Comparison of ENCODE assay signal across 8 cellular contexts in the genomic region with DNA sequence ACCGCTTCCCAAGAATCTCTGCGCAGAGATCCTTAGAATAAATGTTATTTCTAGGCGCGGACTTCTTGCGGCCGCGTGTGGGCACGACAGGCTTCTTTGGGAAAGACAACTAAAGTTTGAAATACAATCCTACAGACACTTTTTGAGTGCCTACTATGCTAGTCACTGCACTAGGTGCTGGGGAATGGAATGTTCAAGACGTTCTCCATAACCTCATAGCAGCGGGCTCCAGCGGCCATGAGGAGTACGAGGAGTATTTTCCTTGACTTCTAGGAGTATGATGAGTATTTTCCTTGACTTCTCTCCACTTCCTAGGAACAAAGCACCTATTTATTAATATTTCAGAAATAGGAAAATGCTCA. TPM values are rescaled to one million over a fixed set of nuclear protein-coding genes. Genes with fewer than 3 reads are reported as not detected.
DNase-seq lines count a peak whose midpoint lies in the region; ATAC-seq, FAIRE-seq and TF ChIP-seq lines count a peak whose summit lies in the region.

No MANE protein-coding gene starts in this region.

- H3K9me2 ChIP-seq in SK-N-SH = no peaks in the 10 kb centered on the region

- H4K91ac ChIP-seq in H1 (replicated peaks; ENCODE audit: insufficient read length, low read length) = no peak overlapping the region

- no peak overlapping the region for H2AK5ac ChIP-seq in H1 (ENCODE audit: low read depth, low read length)

- peaks cover 0 to 4% of the 10 kb centered on the region in 2 donors for H3K27me3 Mint-ChIP-seq in stimulated activated naive B cell treated with anti-CD40 and anti-IgM and Interleukin-4, amounts not matched to agents 10 μg/mL and 1 μg/mL and 100 μg/mL, for 72 hours

- H3K36me3 Mint-ChIP-seq in stimulated activated naive B cell treated with anti-CD40 and anti-IgM and Interleukin-4, amounts not matched to agents 10 μg/mL and 1 μg/mL and 100 μg/mL, for 72 hours = peaks cover 2 to 8% of the 10 kb centered on the region in 2 donors

- H4K8ac ChIP-seq in H1 (ENCODE audit: extremely low read depth, insufficient read depth, low read length) = no peak overlapping the region

- H3K9ac ChIP-seq in SK-N-SH (no peak overlapping the region), H1 (replicated peaks in 1 of 4; ENCODE audit: extremely low read depth in 1 of 4, low read depth in 3 of 4, low read length in 3 of 4) (no peak overlapping the region)

- peaks cover 0 to 8% of the 10 kb centered on the region in 2 donors for H3K4me1 Mint-ChIP-seq in stimulated activated naive B cell treated with anti-CD40 and anti-IgM and Interleukin-4, amounts not matched to agents 10 μg/mL and 1 μg/mL and 100 μg/mL, for 72 hours

- H3K23ac ChIP-seq in H1 (ENCODE audit: insufficient read length) = no peak overlapping the region

- 8% methylated on average over 12 of the region's 12 CpGs for WGBS in SK-N-SH (ENCODE audit: low lambda C conversion rate)
- 23% methylated on average over 12 of the region's 12 CpGs; no CpG with 5 or more reads in 1 of the 2 experiments for WGBS in H1 (ENCODE audit: extremely low coverage in 1 of 2, insufficient coverage in 1 of 2, insufficient read length in 1 of 2, insufficient replicate concordance in 2 of 2, low coverage in 1 of 2, low lambda C conversion rate in 2 of 2, missing lambda C conversion rate in 1 of 2), 2 experiments
- 10 to 14% methylated on average over 12 of the region's 12 CpGs for WGBS in upper lobe of left lung, 2 donors

- H3K18ac ChIP-seq in H1 (ENCODE audit: extremely low read depth, low read length) = no peak overlapping the region

- TF ChIP-seq CTCF in SK-N-SH (IDR thresholded peaks at IDR 0.05) (peak; percentile 39), H1 (IDR thresholded peaks at IDR 0.05; ENCODE audit: control extremely low read depth in 1 of 3, insufficient read depth in 1 of 3, low read depth in 1 of 3, low read length in 3 of 3) (no peak), upper lobe of left lung (IDR thresholded peaks at IDR 0.05) (peak in 3 of 6 experiments; percentile 40 to 66 (median 41))

- TF ChIP-seq EP300 in SK-N-SH (IDR thresholded peaks at IDR 0.05; ENCODE audit: borderline replicate concordance in 1 of 2, low read depth in 1 of 2, low read length in 1 of 2) (peak in 1 of 2 experiments; percentile 13; a peak in 1 of 4 replicates), H1 (IDR thresholded peaks at IDR 0.05; ENCODE audit: borderline replicate concordance in 1 of 2, low read depth in 2 of 2, low read length in 2 of 2) (no peak), upper lobe of left lung (IDR thresholded peaks at IDR 0.05) (no peak)

- no peak overlapping the region for H2BK15ac ChIP-seq in H1 (ENCODE audit: low read length)

- H2AFZ ChIP-seq in SK-N-SH (ENCODE audit: low read depth) (no peak overlapping the region), H1 (ENCODE audit: low read length) (no peak overlapping the region)

- ATAC-seq in SK-N-SH treated with all-trans-retinoic acid at 6 μM for 48 hours = no peak
- ATAC-seq in HG03442 (IDR thresholded peaks at IDR 0.05; ENCODE audit: unreplicated experiment) = peak; percentile 1
- peak in 1 of 2 donors; percentile 0 for ATAC-seq in stimulated activated naive B cell treated with anti-CD40 and anti-IgM and Interleukin-4, amounts not matched to agents 10 μg/mL and 1 μg/mL and 100 μg/mL, for 72 hours (replicated peaks)
- ATAC-seq in HG03457 (IDR thresholded peaks at IDR 0.05; ENCODE audit: unreplicated experiment) = no peak
- ATAC-seq in upper lobe of left lung (ENCODE audit: low FRiP score in 2 of 2) = no peak

- H2BK5ac ChIP-seq in H1 (ENCODE audit: low read depth, low read length) = no peak overlapping the region

- H3K4me2 ChIP-seq in SK-N-SH (no peak overlapping the region), H1 (ENCODE audit: insufficient read depth in 1 of 2, low read depth in 2 of 2, low read length in 2 of 2) (peak overlapping the region; percentile 59 to 61)

- peak overlapping the region; percentile 96 for H3K27ac Mint-ChIP-seq in stimulated activated naive B cell treated with anti-CD40 and anti-IgM and Interleukin-4, amounts not matched to agents 10 μg/mL and 1 μg/mL and 100 μg/mL, for 72 hours

- H3K9me3 Mint-ChIP-seq in stimulated activated naive B cell treated with anti-CD40 and anti-IgM and Interleukin-4, amounts not matched to agents 10 μg/mL and 1 μg/mL and 100 μg/mL, for 72 hours = no peaks in the 10 kb centered on the region

- TF ChIP-seq POLR2A in H1 (IDR thresholded peaks at IDR 0.05; ENCODE audit: control extremely low read depth in 1 of 2, low read depth in 2 of 2, low read length in 2 of 2) (no peak), upper lobe of left lung (IDR thresholded peaks at IDR 0.05) (no peak)

- H3K79me2 ChIP-seq in SK-N-SH (ENCODE audit: insufficient read depth) = peaks cover 40% of the 10 kb centered on the region
- H3K79me2 ChIP-seq in H1 (ENCODE audit: control insufficient read depth in 1 of 2, insufficient read depth in 2 of 2, low read length in 2 of 2) = peaks cover 4 to 37% of the 10 kb centered on the region in 2 experiments; a peak in 3 of 4 replicates

- peak overlapping the region in 1 of 2 experiments; percentile 21; a peak in 1 of 4 replicates for H3K4me3 ChIP-seq in SK-N-SH (ENCODE audit: low read depth in 2 of 2, low read length in 1 of 2)
- H3K4me3 ChIP-seq in H1 (ENCODE audit: extremely low read depth in 1 of 4, insufficient read depth in 2 of 4, low read depth in 3 of 4, low read length in 4 of 4) = peak overlapping the region in 2 of 4 experiments; percentile 24 to 46; a peak in 3 of 8 replicates
- H3K4me3 ChIP-seq in upper lobe of left lung = peak overlapping the region in 2 of 4 donors; percentile 34 to 99

- H3K27me3 ChIP-seq in SK-N-SH (ENCODE audit: insufficient read depth) (no peaks in the 10 kb centered on the region), H1 (replicated peaks in 1 of 4; ENCODE audit: control insufficient read depth in 3 of 4, extremely low read depth in 1 of 4, insufficient read depth in 3 of 4, low read length in 3 of 4) (no peaks in the 10 kb centered on the region), upper lobe of left lung (no peaks in the 10 kb centered on the region)

- no peak overlapping the region for H2BK120ac ChIP-seq in H1 (replicated peaks; ENCODE audit: low read depth, low read length)

- H3K14ac ChIP-seq in H1 (ENCODE audit: insufficient read length) = no peak overlapping the region

- H3K27ac ChIP-seq in SK-N-SH (ENCODE audit: low read depth in 2 of 2, low read length in 1 of 2) (peak overlapping the region; percentile 18 to 24; a peak in 1 of 4 replicates), H1 (ENCODE audit: low read depth, low read length) (no peak overlapping the region), upper lobe of left lung (peak overlapping the region in 2 of 4 donors; percentile 25 to 48)

- TF ChIP-seq RAD21 in SK-N-SH (IDR thresholded peaks at IDR 0.05; ENCODE audit: low read length) = peak; percentile 24; the same call in 1 of the 2 replicates
- TF ChIP-seq RAD21 in H1 (IDR thresholded peaks at IDR 0.05 in 1 of 2, conservative IDR thresholded peaks at IDR 0.05 in 1 of 2; ENCODE audit: low read depth in 2 of 2, low read length in 2 of 2) = peak; percentile 11 to 27; a peak in 3 of 4 replicates

- H3K4me3 Mint-ChIP-seq in stimulated activated naive B cell treated with anti-CD40 and anti-IgM and Interleukin-4, amounts not matched to agents 10 μg/mL and 1 μg/mL and 100 μg/mL, for 72 hours = peak overlapping the region; percentile 85 to 93

- no peak overlapping the region for H2BK20ac ChIP-seq in H1 (ENCODE audit: low read length)

- H3K9me3 ChIP-seq in SK-N-SH = no peaks in the 10 kb centered on the region
- no peaks in the 10 kb centered on the region for H3K9me3 ChIP-seq in H1 (ENCODE audit: insufficient read depth in 2 of 2, low read depth in 1 of 2, low read length in 1 of 2)
- H3K9me3 ChIP-seq in upper lobe of left lung = no peaks in the 10 kb centered on the region

- no peak for FAIRE-seq in H1 (lab: Jason Lieb, UNC)

- H3K36me3 ChIP-seq in SK-N-SH (replicated peaks in 1 of 2; ENCODE audit: control insufficient read depth in 1 of 2, insufficient read depth in 2 of 2, low read length in 1 of 2) (peaks cover 0 to 12% of the 10 kb centered on the region in 2 experiments), H1 (ENCODE audit: control insufficient read depth in 2 of 4, insufficient read depth in 4 of 4, low read length in 3 of 4) (peaks cover 0 to 22% (median 11%) of the 10 kb centered on the region in 4 experiments; a peak in 6 of 8 replicates), upper lobe of left lung (peaks cover 0 to 27% (median 8%) of the 10 kb centered on the region in 4 donors)

- H3K79me1 ChIP-seq in H1 (ENCODE audit: low read depth, low read length) = no peaks in the 10 kb centered on the region; the same call in 1 of the 2 replicates

- DNase-seq in SK-N-SH (no peak), H1 (ENCODE audit: low read depth in 1 of 2, low spot score in 2 of 2) (no peak), glomerular visceral epithelial cell (ENCODE audit: extremely low spot score) (no peak), upper lobe of left lung (no peak)
- no peak for DNase-seq in stimulated activated naive B cell treated with anti-CD40 and anti-IgM and Interleukin-4, amounts not matched to agents 10 μg/mL and 1 μg/mL and 100 μg/mL, for 72 hours

- no peak overlapping the region for H3K4ac ChIP-seq in H1 (replicated peaks; ENCODE audit: insufficient read length, low read depth, low read length)

- H3F3A ChIP-seq in SK-N-SH (replicated peaks; ENCODE audit: insufficient read depth) = peaks cover 5% of the 10 kb centered on the region

- H4K5ac ChIP-seq in H1 (ENCODE audit: insufficient read length, low read depth, low read length) = no peak overlapping the region

- CTCF ChIA-PET in SK-N-SH (lab: Yijun Ruan, JAX) = no interaction called here
- CTCF ChIA-PET in H1 (lab: Charles Lee; ENCODE audit: partially characterized antibody) = no interaction called here

- H2BK12ac ChIP-seq in H1 (ENCODE audit: low read depth, low read length) = no peak overlapping the region

- peaks cover 0 to 4% of the 10 kb centered on the region in 2 experiments; a peak in 2 of 4 replicates for H3K4me1 ChIP-seq in SK-N-SH (ENCODE audit: control insufficient read depth in 1 of 2, insufficient read depth in 2 of 2, low read depth in 1 of 2, low read length in 1 of 2)
- H3K4me1 ChIP-seq in H1 (replicated peaks in 1 of 4; ENCODE audit: control insufficient read depth in 3 of 4, insufficient read depth in 4 of 4, low read length in 3 of 4) = peaks cover 0 to 5% (median 0%) of the 10 kb centered on the region in 4 experiments; a peak in 2 of 7 replicates
- H3K4me1 ChIP-seq in upper lobe of left lung = peaks cover 10 to 20% (median 12%) of the 10 kb centered on the region in 4 donors

- H4K20me1 ChIP-seq in SK-N-SH (ENCODE audit: insufficient read depth) = no peaks in the 10 kb centered on the region; the same call in 1 of the 2 replicates
- H4K20me1 ChIP-seq in H1 (replicated peaks in 1 of 2; ENCODE audit: control insufficient read depth in 1 of 2, insufficient read depth in 2 of 2, low read length in 2 of 2) = peaks cover 1 to 2% of the 10 kb centered on the region in 2 experiments

- POLR2A ChIA-PET in SK-N-SH (lab: Yijun Ruan, JAX) (no interaction called here), H1 (lab: Charles Lee; ENCODE audit: partially characterized antibody) (no interaction called here)

- no peak overlapping the region for H3K56ac ChIP-seq in H1 (replicated peaks; ENCODE audit: insufficient read length, low read depth, low read length)

- H3K23me2 ChIP-seq in H1 (ENCODE audit: low read depth, low read length) = 0 out of 2 replicates have a peak, but pooled peaks cover 3% of the 10 kb centered on the region

RNA-seq across cellular contexts. Expression of gene PWWP2A, which starts 0.6 kb away (rescaled TPM):
- polyA plus RNA-seq in SK-N-SH (2012; rRNA removed) = 5.7 and 6.4 TPM in 2 replicates
- 6.6 and 7.5 TPM in 2 replicates for polyA plus RNA-seq in SK-N-SH (2012; cell fraction: cytosol; rRNA removed)
- 4.8 and 8.6 TPM in 2 replicates for polyA plus RNA-seq in SK-N-SH (2012; cell fraction: nucleus; rRNA removed)
- total RNA-seq in H1 (2021; fragmentation: NEBNext Ultra II Directional; extraction: Animal tissue kit (Norgen Biotek cat#: 25700)) = 60.0 and 63.0 TPM in 2 replicates
- polyA plus RNA-seq in H1 (2011; rRNA removed) = 16.9 and 18.5 TPM in 2 replicates
- 22.2 TPM for polyA plus RNA-seq in H1 (2011; cell fraction: cytosol; rRNA removed)
- 25.5 TPM for polyA plus RNA-seq in H1 (2011; cell fraction: nucleus; rRNA removed)
- polyA plus RNA-seq in H1 (2012, experiment 1 of 2) = 29.4 to 43.1 TPM (median 36.3 TPM) in 4 replicates
- 6.0 TPM for polyA plus RNA-seq in H1 (2012, experiment 2 of 2)
- 42.3 TPM for polyA plus RNA-seq in H1 (2013, experiment 1 of 2)
- polyA plus RNA-seq in H1 (2013, experiment 2 of 2) = 40.8 TPM
- polyA minus RNA-seq in H1 (2011; rRNA and poly(A)+ RNA removed) = 38.0 and 38.8 TPM in 2 replicates
- polyA minus RNA-seq in H1 (2011; cell fraction: cytosol; rRNA and poly(A)+ RNA removed) = 25.3 TPM
- 40.5 TPM for polyA minus RNA-seq in H1 (2011; cell fraction: nucleus; rRNA and poly(A)+ RNA removed)
- total RNA-seq in upper lobe of left lung = 10 to 100 TPM; 19.6 to 46.1 (median 33.8) TPM

Comparison
In these comparisons a context has a peak if more than half of its experiments do, and no peak if none do; other contexts are left out.
1. Of the 17 proteins assayed by ChIP-seq in both H1 and SK-N-SH: peak only in H1: MAX and TEAD4; only in SK-N-SH: CTCF, NRF1 and SIN3A; in both: RAD21 and TCF12; in neither: 9; mixed calls (peak in some experiments, not most) for 1.